8 cellular contexts compared by ENCODE assay signal in genomic region chr5:68217476-68217984, GRCh38. TPM values are rescaled to one million over a fixed set of nuclear protein-coding genes. Genes with fewer than 3 reads are reported as not detected.
DNase-seq lines count a peak whose midpoint lies in the region; ATAC-seq and TF ChIP-seq lines count a peak whose summit lies in the region.

No MANE protein-coding gene starts in this region.

- H3K27ac ChIP-seq in SK-N-SH (ENCODE audit: low read depth in 2 of 2, low read length in 1 of 2) (peak overlapping the region in 1 of 2 experiments; percentile 97; a peak in 1 of 4 replicates), suprapubic skin (peak overlapping the region; percentile 97)

- H3K4me3 Mint-ChIP-seq in activated T-helper 1 cell treated with anti-CD3 and anti-CD28 coated beads, Interleukin-12 subunit alpha, Interleukin-12 subunit beta, Interleukin-2, Interleukin-4 antibody, amounts not matched to agents 30 ng/mL and 10 ng/mL and 1 ng/mL, durations not matched to agents 14 hours and 24 hours and 36 hours, result peak overlapping the region; percentile 84

- H3K27me3 ChIP-seq in SK-N-SH (ENCODE audit: insufficient read depth), result no peaks in the 10 kb centered on the region
- H3K27me3 ChIP-seq in suprapubic skin, result no peaks in the 10 kb centered on the region

- peaks cover 12 to 14% of the 10 kb centered on the region in 2 experiments; a peak in 3 of 4 replicates for H3K4me1 ChIP-seq in SK-N-SH (ENCODE audit: control insufficient read depth in 1 of 2, insufficient read depth in 2 of 2, low read depth in 1 of 2, low read length in 1 of 2)
- peaks cover 40% of the 10 kb centered on the region for H3K4me1 ChIP-seq in suprapubic skin

- H3K27ac Mint-ChIP-seq in activated T-helper 1 cell treated with anti-CD3 and anti-CD28 coated beads, Interleukin-12 subunit alpha, Interleukin-12 subunit beta, Interleukin-2, Interleukin-4 antibody, amounts not matched to agents 30 ng/mL and 10 ng/mL and 1 ng/mL, durations not matched to agents 14 hours and 24 hours and 36 hours, result peak overlapping the region; percentile 15

- H3K4me1 Mint-ChIP-seq in activated T-helper 1 cell treated with anti-CD3 and anti-CD28 coated beads, Interleukin-12 subunit alpha, Interleukin-12 subunit beta, Interleukin-2, Interleukin-4 antibody, amounts not matched to agents 30 ng/mL and 10 ng/mL and 1 ng/mL, durations not matched to agents 14 hours and 24 hours and 36 hours (ENCODE audit: low read depth), result peaks cover 44% of the 10 kb centered on the region

- peak overlapping the region; percentile 84 for H3K4me2 ChIP-seq in SK-N-SH

- WGBS in SK-N-SH (ENCODE audit: low lambda C conversion rate), result 57% methylated on average over 6 of the region's 6 CpGs
- 7% methylated on average over 6 of the region's 6 CpGs for WGBS in suprapubic skin

- DNase-seq in SK-N-SH (no peak), iris pigment epithelial cell (ENCODE audit: low read depth) (peak; percentile 25), suprapubic skin (ENCODE audit: low spot score in 2 of 2) (no peak), globus pallidus (ENCODE audit: low spot score) (no peak), hippocampal formation (lab: John Stamatoyannopoulos, UW) (no peak)
- no peak for DNase-seq in activated T-helper 1 cell treated with anti-CD3 and anti-CD28 coated beads, Interleukin-12 subunit alpha, Interleukin-12 subunit beta, Interleukin-2, Interleukin-4 antibody, amounts not matched to agents 30 ng/mL and 10 ng/mL and 1 ng/mL, durations not matched to agents 14 hours and 24 hours and 36 hours (ENCODE audit: low spot score)

- no peaks in the 10 kb centered on the region for H3F3A ChIP-seq in SK-N-SH (replicated peaks; ENCODE audit: insufficient read depth)

- ATAC-seq in SK-N-SH treated with all-trans-retinoic acid at 6 μM for 48 hours (no peak), GM18867 (IDR thresholded peaks at IDR 0.05; ENCODE audit: unreplicated experiment) (no peak)

- no peaks in the 10 kb centered on the region for H3K27me3 Mint-ChIP-seq in activated T-helper 1 cell treated with anti-CD3 and anti-CD28 coated beads, Interleukin-12 subunit alpha, Interleukin-12 subunit beta, Interleukin-2, Interleukin-4 antibody, amounts not matched to agents 30 ng/mL and 10 ng/mL and 1 ng/mL, durations not matched to agents 14 hours and 24 hours and 36 hours (ENCODE audit: insufficient read depth)

- CTCF ChIA-PET in SK-N-SH (lab: Yijun Ruan, JAX), result interaction anchor here (0.9 to 9.6 kb wide), 7 partner anchors 12 to 971 kb away, joined by 3 to 72 read pairs (median 6); no protein-coding TSS in a partner anchor

- H3K9ac ChIP-seq in SK-N-SH, result peak overlapping the region; percentile 95; the same call in 1 of the 2 replicates

- H3K79me2 ChIP-seq in SK-N-SH (ENCODE audit: insufficient read depth), result peaks cover 58% of the 10 kb centered on the region

- H3K9me3 ChIP-seq in SK-N-SH (no peaks in the 10 kb centered on the region), suprapubic skin (no peaks in the 10 kb centered on the region)

- TF ChIP-seq POLR2A in suprapubic skin (IDR thresholded peaks at IDR 0.05), result no peak

- POLR2A ChIA-PET in SK-N-SH (lab: Yijun Ruan, JAX), result interaction anchor here (3.2 kb wide), 1 partner anchor 35 kb away, joined by 13 read pairs; no protein-coding TSS in a partner anchor

- H3K36me3 ChIP-seq in SK-N-SH (replicated peaks in 1 of 2; ENCODE audit: control insufficient read depth in 1 of 2, insufficient read depth in 2 of 2, low read length in 1 of 2) (peaks cover 0 to 3% of the 10 kb centered on the region in 2 experiments), suprapubic skin (no peaks in the 10 kb centered on the region)

- no peaks in the 10 kb centered on the region for H3K9me3 Mint-ChIP-seq in activated T-helper 1 cell treated with anti-CD3 and anti-CD28 coated beads, Interleukin-12 subunit alpha, Interleukin-12 subunit beta, Interleukin-2, Interleukin-4 antibody, amounts not matched to agents 30 ng/mL and 10 ng/mL and 1 ng/mL, durations not matched to agents 14 hours and 24 hours and 36 hours

- H3K4me3 ChIP-seq in SK-N-SH (ENCODE audit: low read depth in 2 of 2, low read length in 1 of 2), result peak overlapping the region; percentile 78 to 95
- H3K4me3 ChIP-seq in suprapubic skin, result peak overlapping the region; percentile 91

- H3K36me3 Mint-ChIP-seq in activated T-helper 1 cell treated with anti-CD3 and anti-CD28 coated beads, Interleukin-12 subunit alpha, Interleukin-12 subunit beta, Interleukin-2, Interleukin-4 antibody, amounts not matched to agents 30 ng/mL and 10 ng/mL and 1 ng/mL, durations not matched to agents 14 hours and 24 hours and 36 hours (ENCODE audit: low read depth), result peaks cover 19% of the 10 kb centered on the region

- H2AFZ ChIP-seq in SK-N-SH (ENCODE audit: low read depth), result no peak overlapping the region

- no peak for TF ChIP-seq RAD21 in SK-N-SH (IDR thresholded peaks at IDR 0.05; ENCODE audit: low read length)

- no peaks in the 10 kb centered on the region for H3K9me2 ChIP-seq in SK-N-SH

- intact Hi-C loops in activated T-helper 1 cell treated with anti-CD3 and anti-CD28 coated beads, Interleukin-12 subunit alpha, Interleukin-12 subunit beta, Interleukin-2, Interleukin-4 antibody, amounts not matched to agents 30 ng/mL and 10 ng/mL and 1 ng/mL, durations not matched to agents 14 hours and 24 hours and 36 hours (cut with micrococcal nuclease), result loop anchor here (5.0 kb wide), 2 partner anchors 1000 to 1050 kb away; a partner anchor contains a TSS

- no peak for TF ChIP-seq EP300 in SK-N-SH (IDR thresholded peaks at IDR 0.05; ENCODE audit: borderline replicate concordance in 1 of 2, low read depth in 1 of 2, low read length in 1 of 2)
- TF ChIP-seq EP300 in suprapubic skin (IDR thresholded peaks at IDR 0.05), result no peak

- TF ChIP-seq CTCF in SK-N-SH (IDR thresholded peaks at IDR 0.05) (no peak), suprapubic skin (IDR thresholded peaks at IDR 0.05) (no peak)

- peaks cover 33% of the 10 kb centered on the region for H4K20me1 ChIP-seq in SK-N-SH (ENCODE audit: insufficient read depth)

TF ChIP-seq in SK-N-SH, 30 proteins besides CTCF, POLR2A, EP300 and RAD21:
- TF ChIP-seq RXRA (IDR thresholded peaks at IDR 0.05; ENCODE audit: borderline replicate concordance, low read depth) (no peak), FOSL2 (IDR thresholded peaks at IDR 0.05; ENCODE audit: borderline replicate concordance, low read depth) (no peak), EZH2phosphoT487 (IDR thresholded peaks at IDR 0.05; ENCODE audit: borderline replicate concordance, low read depth) (no peak)

TF ChIP-seq in SK-N-SH treated with all-trans-retinoic acid at 6 μM for 48 hours, 23 proteins besides CTCF, POLR2A, EP300 and RAD21:
- no peak for TF ChIP-seq CREB5 (CRISPR knock-in tag; IDR thresholded peaks at IDR 0.05; ENCODE audit: low read depth)
- TF ChIP-seq TOX (CRISPR knock-in tag; IDR thresholded peaks at IDR 0.05; ENCODE audit: borderline replicate concordance), result no peak

RNA-seq across cellular contexts. Expression of gene PIK3R1, which starts 2.0 kb away (rescaled TPM):
- 2.0 and 2.7 TPM in 2 replicates for polyA plus RNA-seq in SK-N-SH (2012; rRNA removed)
- polyA plus RNA-seq in SK-N-SH (2012; cell fraction: cytosol; rRNA removed), result 2.5 and 2.7 TPM in 2 replicates
- polyA plus RNA-seq in SK-N-SH (2012; cell fraction: nucleus; rRNA removed), result 2.2 and 3.9 TPM in 2 replicates
- total RNA-seq in activated T-helper 1 cell treated with anti-CD3 and anti-CD28 coated beads, Interleukin-12 subunit alpha, Interleukin-12 subunit beta, Interleukin-2, Interleukin-4 antibody, amounts not matched to agents 30 ng/mL and 10 ng/mL and 1 ng/mL, durations not matched to agents 14 hours and 24 hours and 36 hours, result 43.3 and 46.2 TPM in 2 replicates
- 100 to 1,000 TPM in 3 of 4 donors, 10 to 100 TPM in 1; 96.5 to 257 (median 181) TPM for total RNA-seq in suprapubic skin
